In genomic region chr3:87225659-87226058, GRCh38 we compare ENCODE assay signal across 1 cellular context.
TF ChIP-seq lines count a peak whose summit lies in the region.

No MANE protein-coding gene starts in this region.

TF ChIP-seq in GM23338, 12 proteins besides CTCF, POLR2A, EP300 and RAD21 (continued from another document):
- TF ChIP-seq REST (IDR thresholded peaks at IDR 0.05; ENCODE audit: unreplicated experiment) (no peak), NANOG (IDR thresholded peaks at IDR 0.05; ENCODE audit: borderline replicate concordance) (no peak), ZNF331 (CRISPR knock-in tag; IDR thresholded peaks at IDR 0.05; ENCODE audit: low read depth) (no peak)
- TF ChIP-seq, protein P1, sequence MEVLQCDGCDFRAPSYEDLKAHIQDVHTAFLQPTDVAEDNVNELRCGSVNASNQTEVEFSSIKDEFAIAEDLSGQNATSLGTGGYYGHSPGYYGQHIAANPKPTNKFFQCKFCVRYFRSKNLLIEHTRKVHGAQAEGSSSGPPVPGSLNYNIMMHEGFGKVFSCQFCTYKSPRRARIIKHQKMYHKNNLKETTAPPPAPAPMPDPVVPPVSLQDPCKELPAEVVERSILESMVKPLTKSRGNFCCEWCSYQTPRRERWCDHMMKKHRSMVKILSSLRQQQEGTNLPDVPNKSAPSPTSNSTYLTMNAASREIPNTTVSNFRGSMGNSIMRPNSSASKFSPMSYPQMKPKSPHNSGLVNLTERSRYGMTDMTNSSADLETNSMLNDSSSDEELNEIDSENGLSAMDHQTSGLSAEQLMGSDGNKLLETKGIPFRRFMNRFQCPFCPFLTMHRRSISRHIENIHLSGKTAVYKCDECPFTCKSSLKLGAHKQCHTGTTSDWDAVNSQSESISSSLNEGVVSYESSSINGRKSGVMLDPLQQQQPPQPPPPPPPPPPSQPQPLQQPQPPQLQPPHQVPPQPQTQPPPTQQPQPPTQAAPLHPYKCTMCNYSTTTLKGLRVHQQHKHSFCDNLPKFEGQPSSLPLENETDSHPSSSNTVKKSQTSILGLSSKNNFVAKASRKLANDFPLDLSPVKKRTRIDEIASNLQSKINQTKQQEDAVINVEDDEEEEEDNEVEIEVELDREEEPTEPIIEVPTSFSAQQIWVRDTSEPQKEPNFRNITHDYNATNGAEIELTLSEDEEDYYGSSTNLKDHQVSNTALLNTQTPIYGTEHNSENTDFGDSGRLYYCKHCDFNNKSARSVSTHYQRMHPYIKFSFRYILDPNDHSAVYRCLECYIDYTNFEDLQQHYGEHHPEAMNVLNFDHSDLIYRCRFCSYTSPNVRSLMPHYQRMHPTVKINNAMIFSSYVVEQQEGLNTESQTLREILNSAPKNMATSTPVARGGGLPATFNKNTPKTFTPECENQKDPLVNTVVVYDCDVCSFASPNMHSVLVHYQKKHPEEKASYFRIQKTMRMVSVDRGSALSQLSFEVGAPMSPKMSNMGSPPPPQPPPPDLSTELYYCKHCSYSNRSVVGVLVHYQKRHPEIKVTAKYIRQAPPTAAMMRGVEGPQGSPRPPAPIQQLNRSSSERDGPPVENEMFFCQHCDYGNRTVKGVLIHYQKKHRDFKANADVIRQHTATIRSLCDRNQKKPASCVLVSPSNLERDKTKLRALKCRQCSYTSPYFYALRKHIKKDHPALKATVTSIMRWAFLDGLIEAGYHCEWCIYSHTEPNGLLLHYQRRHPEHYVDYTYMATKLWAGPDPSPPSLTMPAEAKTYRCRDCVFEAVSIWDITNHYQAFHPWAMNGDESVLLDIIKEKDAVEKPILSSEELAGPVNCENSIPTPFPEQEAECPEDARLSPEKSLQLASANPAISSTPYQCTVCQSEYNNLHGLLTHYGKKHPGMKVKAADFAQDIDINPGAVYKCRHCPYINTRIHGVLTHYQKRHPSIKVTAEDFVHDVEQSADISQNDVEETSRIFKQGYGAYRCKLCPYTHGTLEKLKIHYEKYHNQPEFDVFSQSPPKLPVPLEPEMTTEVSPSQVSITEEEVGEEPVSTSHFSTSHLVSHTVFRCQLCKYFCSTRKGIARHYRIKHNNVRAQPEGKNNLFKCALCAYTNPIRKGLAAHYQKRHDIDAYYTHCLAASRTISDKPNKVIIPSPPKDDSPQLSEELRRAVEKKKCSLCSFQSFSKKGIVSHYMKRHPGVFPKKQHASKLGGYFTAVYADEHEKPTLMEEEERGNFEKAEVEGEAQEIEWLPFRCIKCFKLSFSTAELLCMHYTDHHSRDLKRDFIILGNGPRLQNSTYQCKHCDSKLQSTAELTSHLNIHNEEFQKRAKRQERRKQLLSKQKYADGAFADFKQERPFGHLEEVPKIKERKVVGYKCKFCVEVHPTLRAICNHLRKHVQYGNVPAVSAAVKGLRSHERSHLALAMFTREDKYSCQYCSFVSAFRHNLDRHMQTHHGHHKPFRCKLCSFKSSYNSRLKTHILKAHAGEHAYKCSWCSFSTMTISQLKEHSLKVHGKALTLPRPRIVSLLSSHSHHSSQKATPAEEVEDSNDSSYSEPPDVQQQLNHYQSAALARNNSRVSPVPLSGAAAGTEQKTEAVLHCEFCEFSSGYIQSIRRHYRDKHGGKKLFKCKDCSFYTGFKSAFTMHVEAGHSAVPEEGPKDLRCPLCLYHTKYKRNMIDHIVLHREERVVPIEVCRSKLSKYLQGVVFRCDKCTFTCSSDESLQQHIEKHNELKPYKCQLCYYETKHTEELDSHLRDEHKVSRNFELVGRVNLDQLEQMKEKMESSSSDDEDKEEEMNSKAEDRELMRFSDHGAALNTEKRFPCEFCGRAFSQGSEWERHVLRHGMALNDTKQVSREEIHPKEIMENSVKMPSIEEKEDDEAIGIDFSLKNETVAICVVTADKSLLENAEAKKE (CRISPR knock-in tag; IDR thresholded peaks at IDR 0.05): no peak
